ENCODE assay signal across 19 cellular contexts in the genomic region with DNA sequence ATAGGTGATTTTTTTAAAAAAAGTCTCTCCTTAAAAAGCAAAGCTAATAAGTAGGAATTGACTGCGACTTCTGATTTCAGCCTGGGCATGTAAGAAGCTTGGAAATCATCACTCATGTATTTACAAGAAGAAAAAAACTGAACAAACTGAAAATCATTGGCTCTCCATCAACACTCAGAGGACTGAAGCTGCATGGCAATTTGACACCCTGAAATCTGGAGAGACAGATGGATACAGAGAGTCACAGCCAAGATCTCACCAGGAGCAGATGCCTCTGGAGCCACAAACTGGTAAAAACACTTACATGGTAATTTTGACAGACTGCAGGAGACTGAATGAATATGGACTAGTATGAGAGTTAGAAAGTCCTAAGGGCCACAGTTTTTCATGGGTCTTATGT.
DNase-seq lines count a peak whose midpoint lies in the region; TF ChIP-seq lines count a peak whose summit lies in the region.
"Had no signal": no experiment of that assay in that cellular context is flagged by ENCODE, and none has a peak within 500 bp of the region (broad histone marks: within the 10 kb centered on the region; RNA-seq: fewer than 3 reads in every experiment).

No MANE protein-coding gene starts in this region.

- H3K4me3 Mint-ChIP-seq in brain: no peak overlapping the region
- no peak overlapping the region for H3K4me3 Mint-ChIP-seq in activated naive CD8-positive, alpha-beta T cell treated with anti-CD3 and anti-CD28 coated beads for 36 hours
- H3K4me3 Mint-ChIP-seq: endodermal cell; immature natural killer cell; neural progenitor cell; T-helper 2 cell treated with Interferon-gamma antibody and Interleukin-4, amounts not matched to agents 5 μg/mL and 100 μg/mL, for 36 hours had no signal

- no peak for TF ChIP-seq CTCF in brain (conservative IDR thresholded peaks at IDR 0.05)

- peaks cover 11% of the 10 kb centered on the region for H3K4me1 Mint-ChIP-seq in brain
- no peaks in the 10 kb centered on the region for H3K4me1 Mint-ChIP-seq in activated naive CD8-positive, alpha-beta T cell treated with anti-CD3 and anti-CD28 coated beads for 36 hours
- H3K4me1 Mint-ChIP-seq: endodermal cell, neural progenitor cell had no signal

- H3K9me3 ChIP-seq in effector memory CD4-positive, alpha-beta T cell (ENCODE audit: control insufficient read depth, low read length): no peaks in the 10 kb centered on the region
- H3K9me3 ChIP-seq: suprapubic skin had no signal

- no peak overlapping the region for H3K4me3 ChIP-seq in effector memory CD4-positive, alpha-beta T cell (ENCODE audit: insufficient read depth, low read depth, low read length, poor library complexity, severe bottlenecking)
- H3K4me3 ChIP-seq: BLaER1, neural progenitor cell, suprapubic skin had no signal

- no peaks in the 10 kb centered on the region for H3K36me3 Mint-ChIP-seq in brain
- H3K36me3 Mint-ChIP-seq in activated naive CD8-positive, alpha-beta T cell treated with anti-CD3 and anti-CD28 coated beads for 36 hours: no peaks in the 10 kb centered on the region
- H3K36me3 Mint-ChIP-seq: immature natural killer cell, neural progenitor cell had no signal

- no peaks in the 10 kb centered on the region for H3K27me3 Mint-ChIP-seq in brain
- H3K27me3 Mint-ChIP-seq in activated naive CD8-positive, alpha-beta T cell treated with anti-CD3 and anti-CD28 coated beads for 36 hours: peaks cover 6% of the 10 kb centered on the region

- peaks cover 0 to 35% (median 6%) of the 10 kb centered on the region in 5 experiments for H3K9me3 Mint-ChIP-seq in brain
- peaks cover 7% of the 10 kb centered on the region for H3K9me3 Mint-ChIP-seq in activated naive CD8-positive, alpha-beta T cell treated with anti-CD3 and anti-CD28 coated beads for 36 hours
- H3K9me3 Mint-ChIP-seq: neural progenitor cell; T-helper 2 cell treated with Interferon-gamma antibody and Interleukin-4, amounts not matched to agents 5 μg/mL and 100 μg/mL, for 36 hours had no signal

- no peaks in the 10 kb centered on the region for H3K4me1 ChIP-seq in effector memory CD4-positive, alpha-beta T cell (ENCODE audit: control insufficient read depth, insufficient read depth, low read length, poor library complexity, severe bottlenecking)
- H3K4me1 ChIP-seq: neural progenitor cell, suprapubic skin had no signal

- H3K27ac ChIP-seq in effector memory CD4-positive, alpha-beta T cell (ENCODE audit: insufficient read depth, low read length, poor library complexity, severe bottlenecking): no peak overlapping the region
- H3K27ac ChIP-seq: BLaER1, neural progenitor cell, suprapubic skin had no signal

- no peaks in the 10 kb centered on the region for H3K27me3 ChIP-seq in effector memory CD4-positive, alpha-beta T cell (replicated peaks; ENCODE audit: control insufficient read depth, insufficient read depth, low read length, poor library complexity, severe bottlenecking)
- H3K27me3 ChIP-seq: BLaER1, neural progenitor cell, suprapubic skin had no signal

- no peaks in the 10 kb centered on the region for H3K36me3 ChIP-seq in effector memory CD4-positive, alpha-beta T cell (ENCODE audit: control insufficient read depth, insufficient read depth, low read length)
- H3K36me3 ChIP-seq: BLaER1, neural progenitor cell, suprapubic skin had no signal

- peak overlapping the region in 3 of 5 experiments; percentile 22 to 60 (median 30) for H3K27ac Mint-ChIP-seq in brain
- no peak overlapping the region for H3K27ac Mint-ChIP-seq in activated naive CD8-positive, alpha-beta T cell treated with anti-CD3 and anti-CD28 coated beads for 36 hours
- H3K27ac Mint-ChIP-seq: endodermal cell; immature natural killer cell; neural progenitor cell; T-helper 2 cell treated with Interferon-gamma antibody and Interleukin-4, amounts not matched to agents 5 μg/mL and 100 μg/mL, for 36 hours had no signal

- DNase-seq in GM03348 (ENCODE audit: low spot score): peak; percentile 26
- DNase-seq in NCI-H2107 treated with DMSO at 0.1 percent for 48 hours (lab: John Stamatoyannopoulos, UW; ENCODE audit: unreplicated experiment): peak; percentile 70
- peak; percentile 93 for DNase-seq in myocyte (ENCODE audit: low read depth)
- no peak for DNase-seq in epidermal melanocyte (ENCODE audit: insufficient read length, low spot score)
- DNase-seq in effector memory CD4-positive, alpha-beta T cell: no peak
- no peak for DNase-seq in activated naive CD8-positive, alpha-beta T cell treated with anti-CD3 and anti-CD28 coated beads for 36 hours
- no peak for DNase-seq in DMS53 (lab: John Stamatoyannopoulos, UW)
- DNase-seq: activated CD4-positive, CD25-positive, alpha-beta regulatory T cell treated with anti-CD3 and anti-CD28 coated beads, Interleukin-2, amount 50 U/mL, for 72 hours; endodermal cell; immature natural killer cell; mammary epithelial cell; right cardiac atrium; SHP77; stimulated activated CD4-positive, alpha-beta T cell treated with anti-CD3 and anti-CD28 coated beads, Interleukin-1b, Interleukin-23, amount 100 ng/mL, for 48 hours had no signal

Comparison
In these comparisons a context has a peak if more than half of its experiments do, and no peak if none do; other contexts are left out.
1. DNase-seq: peak in GM03348 (single experiment), NCI-H2107 treated with DMSO at 0.1 percent for 48 hours (single experiment) and myocyte (single experiment); none in epidermal melanocyte (single experiment), effector memory CD4-positive, alpha-beta T cell (0 of 3), activated naive CD8-positive, alpha-beta T cell treated with anti-CD3 and anti-CD28 coated beads for 36 hours (single experiment) and DMS53 (single experiment).